10 cellular contexts compared by ENCODE assay signal in the genomic region with DNA sequence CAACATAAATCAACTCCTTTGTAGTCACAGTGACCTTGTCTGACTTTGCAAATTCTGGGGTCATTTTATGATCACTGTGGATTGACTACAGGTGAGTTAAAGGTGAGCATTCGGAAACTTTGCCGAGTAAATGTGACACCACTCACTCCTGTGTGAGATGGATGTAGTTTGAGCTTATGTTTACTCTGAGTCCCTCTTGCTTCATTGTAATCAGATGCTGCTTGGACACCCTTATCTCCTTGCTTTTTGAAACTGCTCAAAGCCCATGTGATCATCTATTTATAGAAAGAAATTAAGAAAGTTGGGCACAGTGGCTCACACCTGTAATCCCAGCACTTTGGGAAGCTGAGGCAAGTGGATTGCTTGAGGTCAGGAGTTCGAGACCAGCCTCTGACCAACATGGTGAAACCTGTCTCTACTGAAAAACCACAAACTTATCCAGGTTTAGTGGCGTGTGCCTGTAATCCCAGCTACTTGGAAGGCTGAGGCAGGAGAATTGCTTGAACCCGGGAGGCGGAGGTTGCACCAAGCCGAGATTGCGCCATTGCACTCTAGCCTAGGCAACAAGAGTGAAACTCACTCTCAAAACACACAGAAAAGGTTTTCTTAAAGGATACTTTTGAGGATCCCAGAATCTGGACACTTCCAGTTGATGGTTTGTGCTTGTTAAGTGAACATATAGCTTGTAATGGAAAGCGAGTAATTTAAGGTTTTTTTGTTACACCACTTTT. TPM values are rescaled to one million over a fixed set of nuclear protein-coding genes. Genes with fewer than 3 reads are reported as not detected.
DNase-seq lines count a peak whose midpoint lies in the region; ATAC-seq and TF ChIP-seq lines count a peak whose summit lies in the region.
"Had no signal": no experiment of that assay in that cellular context is flagged by ENCODE, and none has a peak within 500 bp of the region (broad histone marks: within the 10 kb centered on the region; RNA-seq: fewer than 3 reads in every experiment).

No MANE protein-coding gene starts in this region.

- no peak for TF ChIP-seq EP300 in esophagus muscularis mucosa (IDR thresholded peaks at IDR 0.05)

- peak overlapping the region; percentile 96 to 100 (median 99) for H3K27ac Mint-ChIP-seq in CD4-positive, alpha-beta memory T cell
- peak overlapping the region; percentile 31 for H3K27ac Mint-ChIP-seq in progenitor cell of endocrine pancreas

- POLR2A ChIA-PET in CD4-positive, alpha-beta memory T cell (lab: Charles Lee; ENCODE audit: partially characterized antibody), result interaction anchor here (1.4 to 4.2 kb wide), 3 partner anchors 7 to 24 kb away, joined by 8 to 41 read pairs (median 27); a partner anchor contains a TSS

- peak overlapping the region; percentile 94 for H3K27ac ChIP-seq in CD4-positive, alpha-beta memory T cell (ENCODE audit: low read depth, low read length)
- H3K27ac ChIP-seq in SJSA1 (peak overlapping the region; percentile 90; the same call in 1 of the 2 replicates), esophagus muscularis mucosa (replicated peaks in 1 of 4) (peak overlapping the region; percentile 83 to 92 (median 86)), WERI-Rb-1 (no peak overlapping the region)

- H3K4me3 Mint-ChIP-seq in CD4-positive, alpha-beta memory T cell, result peak overlapping the region in 2 of 8 donors; percentile 12 to 43
- no peak overlapping the region for H3K4me3 Mint-ChIP-seq in progenitor cell of endocrine pancreas (ENCODE audit: low read depth)

- H3K9me3 ChIP-seq in CD4-positive, alpha-beta memory T cell (ENCODE audit: control insufficient read depth in 1 of 2, low read length in 2 of 2), result no peaks in the 10 kb centered on the region
- H3K9me3 ChIP-seq in SJSA1 (replicated peaks), result no peaks in the 10 kb centered on the region
- H3K9me3 ChIP-seq in esophagus muscularis mucosa, result no peaks in the 10 kb centered on the region
- no peaks in the 10 kb centered on the region for H3K9me3 ChIP-seq in WERI-Rb-1 (ENCODE audit: severe bottlenecking)

- peaks cover 43 to 94% (median 80%) of the 10 kb centered on the region in 4 donors for H3K4me1 Mint-ChIP-seq in CD4-positive, alpha-beta memory T cell
- peaks cover 26% of the 10 kb centered on the region for H3K4me1 Mint-ChIP-seq in progenitor cell of endocrine pancreas (ENCODE audit: low read depth)

- H3K9me3 Mint-ChIP-seq in CD4-positive, alpha-beta memory T cell, result peaks cover 0 to 2% (median 0%) of the 10 kb centered on the region in 8 donors
- no peaks in the 10 kb centered on the region for H3K9me3 Mint-ChIP-seq in progenitor cell of endocrine pancreas (ENCODE audit: low read depth)

- H3K4me3 ChIP-seq in CD4-positive, alpha-beta memory T cell (ENCODE audit: low read length in 2 of 2), result peak overlapping the region in 1 of 2 donors; percentile 49
- H3K4me3 ChIP-seq in SJSA1, result no peak overlapping the region
- H3K4me3 ChIP-seq in esophagus muscularis mucosa, result peak overlapping the region in 1 of 4 donors; percentile 24
- no peak overlapping the region for H3K4me3 ChIP-seq in WERI-Rb-1 (ENCODE audit: low read depth, low read length)

- H3K36me3 Mint-ChIP-seq in CD4-positive, alpha-beta memory T cell, result peaks cover 0 to 13% of the 10 kb centered on the region in 2 donors
- peaks cover 1% of the 10 kb centered on the region for H3K36me3 Mint-ChIP-seq in progenitor cell of endocrine pancreas (ENCODE audit: insufficient read depth)

- no peak for TF ChIP-seq POLR2A in esophagus muscularis mucosa (IDR thresholded peaks at IDR 0.05; ENCODE audit: low read depth)

- TF ChIP-seq CTCF in esophagus muscularis mucosa (IDR thresholded peaks at IDR 0.05) (no peak), progenitor cell of endocrine pancreas (IDR thresholded peaks at IDR 0.05; ENCODE audit: unreplicated experiment) (no peak), WERI-Rb-1 (IDR thresholded peaks at IDR 0.05; ENCODE audit: low read depth, low read length) (no peak)

- no peak for DNase-seq in CD4-positive, alpha-beta memory T cell
- DNase-seq in SJSA1 (ENCODE audit: low read depth in 1 of 2, low spot score in 2 of 2), result no peak
- no peak for DNase-seq in esophagus muscularis mucosa (ENCODE audit: extremely low spot score)
- no peak for DNase-seq in progenitor cell of endocrine pancreas (ENCODE audit: low spot score, unreplicated experiment)
- DNase-seq in COR-L47 (lab: John Stamatoyannopoulos, UW), result no peak
- no peak for DNase-seq in WERI-Rb-1
- DNase-seq: KG1; NK-92 treated with Interleukin-12 subunit alpha and Interleukin-12 subunit beta, amount 100 ng/mL, for 24 hours had no signal

- peaks cover 3% of the 10 kb centered on the region for H3K36me3 ChIP-seq in CD4-positive, alpha-beta memory T cell (ENCODE audit: insufficient read depth, low read length)
- peaks cover 15% of the 10 kb centered on the region for H3K36me3 ChIP-seq in SJSA1
- H3K36me3 ChIP-seq in esophagus muscularis mucosa, result no peaks in the 10 kb centered on the region
- peaks cover 8% of the 10 kb centered on the region for H3K36me3 ChIP-seq in WERI-Rb-1

- no peaks in the 10 kb centered on the region for H3K27me3 Mint-ChIP-seq in CD4-positive, alpha-beta memory T cell
- H3K27me3 Mint-ChIP-seq in progenitor cell of endocrine pancreas, result no peaks in the 10 kb centered on the region

- intact Hi-C loops in CD4-positive, alpha-beta memory T cell (cut with micrococcal nuclease), result loop anchor here (5.0 kb wide), 3 partner anchors 35 to 720 kb away; a partner anchor contains a TSS
- intact Hi-C loops in esophagus muscularis mucosa (cut with DNase I), result loop anchor here (5.0 kb wide), 1 partner anchor 235 kb away; no protein-coding TSS in a partner anchor

- H3K4me1 ChIP-seq in CD4-positive, alpha-beta memory T cell (ENCODE audit: insufficient read depth, low read length), result peaks cover 81% of the 10 kb centered on the region
- H3K4me1 ChIP-seq in SJSA1 (replicated peaks) (peaks cover 45% of the 10 kb centered on the region), esophagus muscularis mucosa (peaks cover 27 to 65% (median 53%) of the 10 kb centered on the region in 4 donors)

- no peaks in the 10 kb centered on the region for H3K27me3 ChIP-seq in CD4-positive, alpha-beta memory T cell (ENCODE audit: insufficient read depth, low read length)
- H3K27me3 ChIP-seq in SJSA1 (replicated peaks) (no peaks in the 10 kb centered on the region), esophagus muscularis mucosa (no peaks in the 10 kb centered on the region), WERI-Rb-1 (ENCODE audit: insufficient read depth, low read depth, severe bottlenecking) (no peaks in the 10 kb centered on the region)

- WGBS in esophagus muscularis mucosa, result 88% methylated on average over 9 of the region's 9 CpGs

- CTCF ChIA-PET in CD4-positive, alpha-beta memory T cell (lab: Charles Lee; ENCODE audit: partially characterized antibody), result no interaction called here

- ATAC-seq in GM21526 (IDR thresholded peaks at IDR 0.05; ENCODE audit: low FRiP score, unreplicated experiment) (no peak), HG03135 (IDR thresholded peaks at IDR 0.05; ENCODE audit: unreplicated experiment) (no peak)

RNA-seq across cellular contexts. Expression of a gene that starts 7.2 kb away (rescaled TPM):
- 100 to 1,000 TPM; 119 to 122 TPM for total RNA-seq in CD4-positive, alpha-beta memory T cell
- polyA plus RNA-seq in CD4-positive, alpha-beta memory T cell, result 10 to 100 TPM; 34.5 to 51.0 TPM
- total RNA-seq in SJSA1 (2014; rRNA removed; shearing (Covaris generic)), result 19.8 and 21.1 TPM in 2 replicates
- total RNA-seq in esophagus muscularis mucosa (10 to 100 TPM; 24.4 to 45.8 (median 32.1) TPM), progenitor cell of endocrine pancreas (122 and 131 TPM in 2 replicates)

RNA-seq across cellular contexts. Expression of a gene that starts 32.2 kb away (rescaled TPM):
- total RNA-seq in CD4-positive, alpha-beta memory T cell, result not detected
- polyA plus RNA-seq in CD4-positive, alpha-beta memory T cell, result not detected
- total RNA-seq in SJSA1 (2014; rRNA removed; shearing (Covaris generic)), result not detected in 2 replicates
- total RNA-seq in esophagus muscularis mucosa (not detected), progenitor cell of endocrine pancreas (0.57 and 1.9 TPM in 2 replicates)
